ENCODE assay signal across 9 cellular contexts in the genomic region with DNA sequence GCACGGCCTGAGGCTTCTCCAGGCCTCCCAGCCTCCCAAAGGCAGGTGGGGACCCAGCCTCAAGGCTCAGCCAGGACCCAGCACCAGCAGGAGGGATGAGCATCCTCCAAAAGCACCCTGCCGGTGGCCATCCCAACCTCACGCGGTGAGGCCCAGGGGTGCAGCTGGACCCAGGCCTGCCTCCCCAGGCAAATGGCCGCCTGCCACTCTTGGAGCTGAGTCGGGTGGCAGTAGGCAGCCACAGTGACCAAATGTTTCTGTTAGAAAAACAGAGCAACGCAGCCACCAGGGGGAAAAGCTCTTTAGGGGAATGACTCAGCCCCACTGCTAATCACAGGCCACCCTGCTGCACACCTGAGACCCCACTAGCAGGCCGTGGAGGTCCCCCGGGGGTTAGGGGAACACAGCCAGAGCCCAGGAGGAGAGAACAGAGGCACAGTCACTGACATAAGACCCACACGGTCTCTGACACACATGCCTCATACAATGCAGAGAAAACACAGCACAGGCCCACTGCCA. TPM values are rescaled to one million over a fixed set of nuclear protein-coding genes. Genes with fewer than 3 reads are reported as not detected.
A peak's percentile ranks its signal among the peaks of the same experiment; 100 is the strongest.
DNase-seq lines count a peak whose midpoint lies in the region; ATAC-seq and TF ChIP-seq lines count a peak whose summit lies in the region.
"Had no signal": no experiment of that assay in that cellular context is flagged by ENCODE, and none has a peak within 500 bp of the region (broad histone marks: within the 10 kb centered on the region; RNA-seq: fewer than 3 reads in every experiment).

No MANE protein-coding gene starts in this region.

- H3K27ac ChIP-seq in ascending aorta (peak overlapping the region; percentile 91 to 94), skin epidermis (peak overlapping the region in 14 of 21 experiments; percentile 10 to 86 (median 66))

- H3K4me1 ChIP-seq in ascending aorta: peaks cover 38 to 80% of the 10 kb centered on the region in 2 donors

- no peaks in the 10 kb centered on the region for H3K9me3 ChIP-seq in ascending aorta

- intact Hi-C loops in ascending aorta (cut with DNase I): loop anchor here (1.0 to 2.0 kb wide), 3 partner anchors 26 to 163 kb away; no protein-coding TSS in a partner anchor
- intact Hi-C loops in left ventricle myocardium superior (cut with micrococcal nuclease): no loop called here

- H3K36me3 ChIP-seq in ascending aorta: peaks cover 44 to 59% of the 10 kb centered on the region in 2 donors

- no peaks in the 10 kb centered on the region for H3K27me3 ChIP-seq in ascending aorta

- DNase-seq in ascending aorta (ENCODE audit: low spot score in 2 of 2) (peak; percentile 65 to 90), left ventricle myocardium superior (no peak), SIG-M5 treated with dmso at 0.1 percent for 504 hours (lab: John Stamatoyannopoulos, UW; ENCODE audit: unreplicated experiment) (no peak), amniotic stem cell (lab: John Stamatoyannopoulos, UW) (no peak), NCI-H146 treated with DMSO at 0.1 percent for 48 hours (lab: John Stamatoyannopoulos, UW; ENCODE audit: unreplicated experiment) (no peak)
- DNase-seq: NCI-H1105 had no signal

- peak; percentile 42 for ATAC-seq in GM19463 (IDR thresholded peaks at IDR 0.05; ENCODE audit: unreplicated experiment)
- ATAC-seq in left ventricle myocardium superior: peak; percentile 17
- ATAC-seq in HG03196 (IDR thresholded peaks at IDR 0.05; ENCODE audit: unreplicated experiment): no peak

- peak in 2 of 3 experiments; percentile 52 for TF ChIP-seq CTCF in ascending aorta (IDR thresholded peaks at IDR 0.05)

- H3K4me3 ChIP-seq in ascending aorta (peak overlapping the region in 1 of 2 donors; percentile 19), skin epidermis (no peak overlapping the region)

RNA-seq across cellular contexts. Expression of a gene that starts 12.5 kb away (rescaled TPM):
- total RNA-seq in ascending aorta (243 TPM), left ventricle myocardium superior (82.9 TPM)

RNA-seq across cellular contexts. Expression of a gene that starts 20.1 kb away (rescaled TPM):
- total RNA-seq in ascending aorta (not detected), left ventricle myocardium superior (not detected)

RNA-seq across cellular contexts. Expression of a gene that starts 32.0 kb away (rescaled TPM):
- total RNA-seq in ascending aorta (not detected), left ventricle myocardium superior (not detected)

Comparison
In these comparisons a context has a peak if more than half of its experiments do, and no peak if none do; other contexts are left out.
1. DNase-seq: peak in ascending aorta (2 of 2); none in left ventricle myocardium superior (single experiment), SIG-M5 treated with dmso at 0.1 percent for 504 hours (single experiment), amniotic stem cell (single experiment) and NCI-H146 treated with DMSO at 0.1 percent for 48 hours (single experiment).